Comparison of ENCODE assay signal across 18 cellular contexts in genomic region chr16:27107185-27107592, GRCh38. TPM values are rescaled to one million over a fixed set of nuclear protein-coding genes. Genes with fewer than 3 reads are reported as not detected.
DNase-seq lines count a peak whose midpoint lies in the region; ATAC-seq, FAIRE-seq and TF ChIP-seq lines count a peak whose summit lies in the region.
"Had no signal": no experiment of that assay in that cellular context is flagged by ENCODE, and none has a peak within 500 bp of the region (broad histone marks: within the 10 kb centered on the region; RNA-seq: fewer than 3 reads in every experiment).

No MANE protein-coding gene starts in this region.

- H3K9me3 ChIP-seq in OCI-LY7 (ENCODE audit: low read length) = no peaks in the 10 kb centered on the region
- no peaks in the 10 kb centered on the region for H3K9me3 ChIP-seq in H1 (ENCODE audit: insufficient read depth in 2 of 2, low read depth in 1 of 2, low read length in 1 of 2)
- no peaks in the 10 kb centered on the region for H3K9me3 ChIP-seq in mucosa of rectum (ENCODE audit: control insufficient read depth in 2 of 2, low read length in 2 of 2)
- no peaks in the 10 kb centered on the region for H3K9me3 ChIP-seq in MG63
- H3K9me3 ChIP-seq: Caco-2, HAP-1, Peyer's patch had no signal

- H3K4me2 ChIP-seq in OCI-LY7 (ENCODE audit: low read length) = no peak overlapping the region
- no peak overlapping the region for H3K4me2 ChIP-seq in H1 (ENCODE audit: insufficient read depth in 1 of 2, low read depth in 2 of 2, low read length in 2 of 2)

- no peak overlapping the region for H2BK5ac ChIP-seq in H1 (ENCODE audit: low read depth, low read length)

- no peak overlapping the region for H2AK5ac ChIP-seq in H1 (ENCODE audit: low read depth, low read length)

- H3K56ac ChIP-seq in H1 (replicated peaks; ENCODE audit: insufficient read length, low read depth, low read length) = no peak overlapping the region

- intact Hi-C loops in OCI-LY7 (cut with micrococcal nuclease; ENCODE audit: unreplicated experiment) (no loop called here), posterior vena cava (cut with DNase I) (loop anchor here in 1 of 2 donors (10.0 kb wide), 1 partner anchor 1272 kb away; no protein-coding TSS in a partner anchor)

- H3K23ac ChIP-seq in H1 (ENCODE audit: insufficient read length) = no peak overlapping the region

- no peaks in the 10 kb centered on the region for H3K36me3 ChIP-seq in OCI-LY7 (ENCODE audit: insufficient read depth, low read length)
- no peaks in the 10 kb centered on the region for H3K36me3 ChIP-seq in H1 (ENCODE audit: control insufficient read depth in 2 of 4, insufficient read depth in 4 of 4, low read length in 3 of 4)
- H3K36me3 ChIP-seq in mucosa of rectum (ENCODE audit: control insufficient read depth in 2 of 2, insufficient read depth in 2 of 2, low read length in 2 of 2) = no peaks in the 10 kb centered on the region
- no peaks in the 10 kb centered on the region for H3K36me3 ChIP-seq in MG63
- H3K36me3 ChIP-seq: HAP-1, Peyer's patch had no signal

- TF ChIP-seq EP300 in H1 (IDR thresholded peaks at IDR 0.05; ENCODE audit: borderline replicate concordance in 1 of 2, low read depth in 2 of 2, low read length in 2 of 2) = no peak

- DNase-seq in activated CD8-positive, alpha-beta memory T cell treated with anti-CD3 and anti-CD28 coated beads, Interleukin-2, amount 50 U/mL, for 48 hours = peak; percentile 22
- no peak for DNase-seq in activated CD8-positive, alpha-beta memory T cell treated with anti-CD3 and anti-CD28 coated beads, Interleukin-2, amount 50 U/mL, for 4 hours
- DNase-seq in OCI-LY7 (ENCODE audit: low spot score) (no peak), H1 (ENCODE audit: low read depth in 1 of 2, low spot score in 2 of 2) (no peak), MG63 (no peak), posterior vena cava (ENCODE audit: low spot score) (no peak), foreskin keratinocyte (no peak)
- DNase-seq: Caco-2, IMR-90, NCI-H1105, NCI-H1694 treated with DMSO at 0.1 percent for 48 hours, NCI-H446, Peyer's patch, Right ventricle myocardium superior had no signal

- H3K79me1 ChIP-seq in H1 (ENCODE audit: low read depth, low read length) = no peaks in the 10 kb centered on the region

- H3K14ac ChIP-seq in H1 (ENCODE audit: insufficient read length) = no peak overlapping the region

- no TSS peak for BruUV-seq in OCI-LY7 (replicated peaks; lab: Mats Ljungman, UMichigan)

- H4K20me1 ChIP-seq in OCI-LY7 (ENCODE audit: insufficient read depth, low read length) = no peaks in the 10 kb centered on the region
- no peaks in the 10 kb centered on the region for H4K20me1 ChIP-seq in H1 (replicated peaks in 1 of 2; ENCODE audit: control insufficient read depth in 1 of 2, insufficient read depth in 2 of 2, low read length in 2 of 2)

- H4K5ac ChIP-seq in H1 (ENCODE audit: insufficient read length, low read depth, low read length) = no peak overlapping the region

- no peak overlapping the region for H3K4ac ChIP-seq in H1 (replicated peaks; ENCODE audit: insufficient read length, low read depth, low read length)

- peaks cover 3% of the 10 kb centered on the region; the same call in 1 of the 2 replicates for H3K23me2 ChIP-seq in H1 (ENCODE audit: low read depth, low read length)

- ATAC-seq in foreskin keratinocyte = no peak

- H3K79me2 ChIP-seq in OCI-LY7 (ENCODE audit: insufficient read depth, low read depth, low read length) (no peaks in the 10 kb centered on the region), H1 (ENCODE audit: control insufficient read depth in 1 of 2, insufficient read depth in 2 of 2, low read length in 2 of 2) (no peaks in the 10 kb centered on the region)

- no peak overlapping the region for H3K27ac ChIP-seq in OCI-LY7 (ENCODE audit: low read depth, low read length, poor library complexity, severe bottlenecking)
- no peak overlapping the region for H3K27ac ChIP-seq in H1 (ENCODE audit: low read depth, low read length)
- peak overlapping the region; percentile 23 to 39 for H3K27ac ChIP-seq in mucosa of rectum (ENCODE audit: low read depth in 2 of 2, low read length in 2 of 2)
- H3K27ac ChIP-seq in foreskin keratinocyte = no peak overlapping the region
- H3K27ac ChIP-seq: Peyer's patch had no signal

- H3K9ac ChIP-seq in H1 (replicated peaks in 1 of 4; ENCODE audit: extremely low read depth in 1 of 4, low read depth in 3 of 4, low read length in 3 of 4) (no peak overlapping the region), mucosa of rectum (ENCODE audit: low read depth in 1 of 2, low read length in 2 of 2) (no peak overlapping the region)

- H3K4me1 ChIP-seq in OCI-LY7 (ENCODE audit: insufficient read depth, low read length, poor library complexity, severe bottlenecking) (peaks cover 13% of the 10 kb centered on the region), H1 (replicated peaks in 1 of 4; ENCODE audit: control insufficient read depth in 3 of 4, insufficient read depth in 4 of 4, low read length in 3 of 4) (peaks cover 0 to 6% (median 1%) of the 10 kb centered on the region in 4 experiments; a peak in 5 of 7 replicates), mucosa of rectum (ENCODE audit: control insufficient read depth in 2 of 2, insufficient read depth in 2 of 2, low read length in 2 of 2) (peaks cover 13 to 19% of the 10 kb centered on the region in 2 donors), foreskin keratinocyte (no peaks in the 10 kb centered on the region)
- H3K4me1 ChIP-seq: HAP-1 had no signal

- H3K27me3 ChIP-seq in H1 (replicated peaks in 1 of 4; ENCODE audit: control insufficient read depth in 3 of 4, extremely low read depth in 1 of 4, insufficient read depth in 3 of 4, low read length in 3 of 4) (no peaks in the 10 kb centered on the region), mucosa of rectum (ENCODE audit: control insufficient read depth in 2 of 2, insufficient read depth in 2 of 2, low read length in 2 of 2) (no peaks in the 10 kb centered on the region), MG63 (no peaks in the 10 kb centered on the region), foreskin keratinocyte (peaks cover 3% of the 10 kb centered on the region)
- H3K27me3 ChIP-seq: Peyer's patch had no signal

- FAIRE-seq in H1 (lab: Jason Lieb, UNC) = no peak
- FAIRE-seq: A204.1 had no signal

- no peak overlapping the region for H4K91ac ChIP-seq in H1 (replicated peaks; ENCODE audit: insufficient read length, low read length)

- H4K8ac ChIP-seq in H1 (ENCODE audit: extremely low read depth, insufficient read depth, low read length) = no peak overlapping the region

- no peak overlapping the region for H3K18ac ChIP-seq in H1 (ENCODE audit: extremely low read depth, low read length)

- TF ChIP-seq CTCF in OCI-LY7 (conservative IDR thresholded peaks at IDR 0.05; ENCODE audit: low read length) (no peak), H1 (IDR thresholded peaks at IDR 0.05; ENCODE audit: control extremely low read depth in 1 of 3, insufficient read depth in 1 of 3, low read depth in 1 of 3, low read length in 3 of 3) (no peak), foreskin keratinocyte (conservative IDR thresholded peaks at IDR 0.05) (no peak)

- TF ChIP-seq POLR2A in H1 (IDR thresholded peaks at IDR 0.05; ENCODE audit: control extremely low read depth in 1 of 2, low read depth in 2 of 2, low read length in 2 of 2) = no peak

- no peak for TF ChIP-seq RAD21 in H1 (IDR thresholded peaks at IDR 0.05 in 1 of 2, conservative IDR thresholded peaks at IDR 0.05 in 1 of 2; ENCODE audit: low read depth in 2 of 2, low read length in 2 of 2)

- H2BK12ac ChIP-seq in H1 (ENCODE audit: low read depth, low read length) = no peak overlapping the region; the same call in 1 of the 2 replicates

- no peak overlapping the region for H2BK20ac ChIP-seq in H1 (ENCODE audit: low read length)

- H3K4me3 ChIP-seq in OCI-LY7 (ENCODE audit: low read depth, low read length, poor library complexity, severe bottlenecking) (no peak overlapping the region), H1 (ENCODE audit: extremely low read depth in 1 of 4, insufficient read depth in 2 of 4, low read depth in 3 of 4, low read length in 4 of 4) (no peak overlapping the region), mucosa of rectum (ENCODE audit: low read length in 2 of 2) (peak overlapping the region in 1 of 2 donors; percentile 5), MG63 (no peak overlapping the region)
- H3K4me3 ChIP-seq: HAP-1, Peyer's patch had no signal

- no peak overlapping the region for H2BK120ac ChIP-seq in H1 (replicated peaks; ENCODE audit: low read depth, low read length)

- POLR2A ChIA-PET in OCI-LY7 (lab: Charles Lee) = no interaction called here
- POLR2A ChIA-PET in H1 (lab: Charles Lee; ENCODE audit: partially characterized antibody) = no interaction called here

- H2AFZ ChIP-seq in OCI-LY7 (ENCODE audit: low read length) = peak overlapping the region; percentile 20; the same call in 1 of the 2 replicates
- peak overlapping the region; percentile 56; the same call in 1 of the 2 replicates for H2AFZ ChIP-seq in H1 (ENCODE audit: low read length)

- CTCF ChIA-PET in OCI-LY7 (lab: Charles Lee; ENCODE audit: unreplicated experiment) = no interaction called here
- CTCF ChIA-PET in H1 (lab: Charles Lee; ENCODE audit: partially characterized antibody) = interaction anchor here (0.7 to 1.7 kb wide), 4 partner anchors 9 to 144 kb away, joined by 3 to 6 read pairs (median 4); no protein-coding TSS in a partner anchor

- no peak overlapping the region for H2BK15ac ChIP-seq in H1 (ENCODE audit: low read length)

- no peaks in the 10 kb centered on the region for H3K9me2 ChIP-seq in OCI-LY7 (ENCODE audit: insufficient read depth, low read length)

- WGBS in H1 (ENCODE audit: extremely low coverage in 1 of 2, insufficient coverage in 1 of 2, insufficient read length in 1 of 2, insufficient replicate concordance in 2 of 2, low coverage in 1 of 2, low lambda C conversion rate in 2 of 2, missing lambda C conversion rate in 1 of 2), 2 experiments = 72% methylated on average over 7 of the region's 7 CpGs; no CpG with 5 or more reads in 1 of the 2 experiments

TF ChIP-seq in H1, 55 proteins besides CTCF, POLR2A, EP300 and RAD21 (continues in another document):
- TF ChIP-seq HDAC6 (IDR thresholded peaks at IDR 0.05; ENCODE audit: low read depth, low read length) = no peak

RNA-seq across cellular contexts. Expression of gene C16orf82, which starts 40.5 kb away (rescaled TPM):
- total RNA-seq in OCI-LY7 (2014; rRNA removed; shearing (Covaris generic)) = not detected in 2 replicates
- total RNA-seq in OCI-LY7 (2022) (not detected in 2 replicates), posterior vena cava (not detected), foreskin keratinocyte (not detected in 2 replicates)
- total RNA-seq in H1 (2021; fragmentation: NEBNext Ultra II Directional; extraction: Animal tissue kit (Norgen Biotek cat#: 25700)) = not detected in 2 replicates
- polyA plus RNA-seq in H1 (2011; rRNA removed) (not detected in 2 replicates), foreskin keratinocyte (not detected in 2 replicates)
- polyA plus RNA-seq in H1 (2011; cell fraction: cytosol; rRNA removed) = not detected
- polyA plus RNA-seq in H1 (2011; cell fraction: nucleus; rRNA removed) = not detected
- polyA plus RNA-seq in H1 (2012, experiment 1 of 2) = not detected in 4 replicates
- polyA plus RNA-seq in H1 (2012, experiment 2 of 2) = not detected
- not detected for polyA plus RNA-seq in H1 (2013, experiment 1 of 2)
- polyA plus RNA-seq in H1 (2013, experiment 2 of 2) = not detected
- 0.10 TPM in 1 of 2 replicates, not detected in the other for polyA minus RNA-seq in H1 (2011; rRNA and poly(A)+ RNA removed)
- not detected for polyA minus RNA-seq in H1 (2011; cell fraction: cytosol; rRNA and poly(A)+ RNA removed)
- polyA minus RNA-seq in H1 (2011; cell fraction: nucleus; rRNA and poly(A)+ RNA removed) = not detected
- total RNA-seq in MG63 (2014; rRNA removed; shearing (Covaris generic); ENCODE audit: low replicate concordance) = not detected in 2 replicates
- total RNA-seq: Caco-2, IMR-90, Peyer's patch, Right ventricle myocardium superior had no signal
- polyA plus RNA-seq: CD14-positive monocyte, IMR-90 had no signal

Comparison
In these comparisons a context has a peak if more than half of its experiments do, and no peak if none do; other contexts are left out.
1. H3K27ac ChIP-seq: peak in mucosa of rectum (2 of 2); none in OCI-LY7 (single experiment), H1 (single experiment) and foreskin keratinocyte (single experiment).